ENCODE assay signal across 26 cellular contexts in the genomic region with DNA sequence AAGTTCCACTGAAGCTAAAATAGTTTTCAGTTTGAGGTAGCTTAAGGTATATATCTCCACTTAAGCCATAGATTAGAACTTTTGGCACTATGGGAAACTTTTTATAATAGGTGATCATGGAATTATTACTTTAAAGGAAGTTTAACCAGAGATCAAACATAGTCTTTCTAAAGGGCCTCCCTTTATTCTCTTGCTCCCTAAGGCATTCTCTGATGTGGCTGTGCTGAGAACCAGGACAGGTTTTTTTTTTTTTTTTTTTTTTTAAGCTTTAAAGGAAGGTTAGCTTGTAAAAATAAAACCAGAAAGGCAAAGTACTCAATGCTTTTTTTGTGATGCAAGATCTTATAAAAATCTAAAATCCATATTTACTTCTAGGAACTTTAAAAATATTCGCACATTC. TPM values are rescaled to one million over a fixed set of nuclear protein-coding genes. Genes with fewer than 3 reads are reported as not detected.
DNase-seq lines count a peak whose midpoint lies in the region; ATAC-seq and TF ChIP-seq lines count a peak whose summit lies in the region.
"Had no signal": no experiment of that assay in that cellular context is flagged by ENCODE, and none has a peak within 500 bp of the region (broad histone marks: within the 10 kb centered on the region; RNA-seq: fewer than 3 reads in every experiment).

No MANE protein-coding gene starts in this region.

- intact Hi-C loops in A673 (cut with micrococcal nuclease; ENCODE audit: unreplicated experiment) (no loop called here), OCI-LY7 (cut with micrococcal nuclease; ENCODE audit: unreplicated experiment) (loop anchor here (10.0 kb wide), 1 partner anchor 200 kb away; the partner anchor contains the start of gene UCP2), esophagus squamous epithelium (cut with DNase I) (no loop called here)

- no peak for DNase-seq in A673 (ENCODE audit: low spot score)
- no peak for DNase-seq in DND-41
- no peak for DNase-seq in OCI-LY7 (ENCODE audit: low spot score)
- no peak for DNase-seq in NCI-H1105 (lab: John Stamatoyannopoulos, UW)
- no peak for DNase-seq in NCI-H2081 treated with DMSO at 0.1 percent for 48 hours (lab: John Stamatoyannopoulos, UW)
- DNase-seq in esophagus squamous epithelium (lab: John Stamatoyannopoulos, UW) = no peak
- DNase-seq: activated CD4-positive, alpha-beta T cell treated with anti-CD3 and anti-CD28 coated beads, Interleukin-2, amount 10 ng/mL, durations not matched to agents 7 days and 5 days; cortex of kidney; effector memory CD8-positive, alpha-beta T cell; foreskin melanocyte; HCEC 1CT; left colon; MG63; NCI-H2029; right cardiac atrium; stimulated activated CD4-positive, alpha-beta T cell treated with anti-CD3 and anti-CD28 coated beads, Interleukin-4, amount 100 ng/mL, for 24 hours; T-helper 9 cell had no signal

- H3K36me3 ChIP-seq in A673 (ENCODE audit: insufficient read depth, low read length, poor library complexity, severe bottlenecking) (no peaks in the 10 kb centered on the region), DND-41 (ENCODE audit: insufficient read depth, low read length) (no peaks in the 10 kb centered on the region), OCI-LY7 (ENCODE audit: insufficient read depth, low read length) (no peaks in the 10 kb centered on the region), iPS-20b (ENCODE audit: insufficient read depth, low read depth, low read length) (no peaks in the 10 kb centered on the region), esophagus squamous epithelium (no peaks in the 10 kb centered on the region)
- H3K36me3 ChIP-seq: ascending aorta, esophagus muscularis mucosa, MG63, suprapubic skin had no signal

- CTCF ChIA-PET in A673 (lab: Charles Lee) = no interaction called here
- CTCF ChIA-PET in OCI-LY7 (lab: Charles Lee; ENCODE audit: unreplicated experiment) = interaction anchor here (0.6 kb wide), 1 partner anchor 24 kb away, joined by 3 read pairs; the partner anchor contains the start of gene RAB6A

- H3K27me3 ChIP-seq in A673 (replicated peaks; ENCODE audit: insufficient read depth, low read depth, low read length, poor library complexity) (no peaks in the 10 kb centered on the region), DND-41 (ENCODE audit: insufficient read depth, low read length, poor library complexity) (no peaks in the 10 kb centered on the region), iPS-20b (ENCODE audit: insufficient read depth, low read length) (no peaks in the 10 kb centered on the region), esophagus squamous epithelium (no peaks in the 10 kb centered on the region)
- H3K27me3 ChIP-seq: ascending aorta, esophagus muscularis mucosa, MG63, suprapubic skin had no signal

- H3K4me3 ChIP-seq in A673 (ENCODE audit: low read depth, low read length, poor library complexity, severe bottlenecking) = no peak overlapping the region
- no peak overlapping the region for H3K4me3 ChIP-seq in DND-41 (ENCODE audit: low read depth in 1 of 2, low read length in 2 of 2)
- no peak overlapping the region for H3K4me3 ChIP-seq in OCI-LY7 (ENCODE audit: low read depth, low read length, poor library complexity, severe bottlenecking)
- H3K4me3 ChIP-seq in iPS-20b (ENCODE audit: low read length) = no peak overlapping the region
- no peak overlapping the region for H3K4me3 ChIP-seq in esophagus squamous epithelium
- H3K4me3 ChIP-seq: ascending aorta, esophagus muscularis mucosa, GM12878, MG63, suprapubic skin had no signal

- peak overlapping the region; percentile 65 for H3K27ac ChIP-seq in A673 (ENCODE audit: low read depth, low read length, poor library complexity, severe bottlenecking)
- peak overlapping the region; percentile 38; the same call in 1 of the 2 replicates for H3K27ac ChIP-seq in DND-41 (ENCODE audit: low read length)
- H3K27ac ChIP-seq in OCI-LY7 (ENCODE audit: low read depth, low read length, poor library complexity, severe bottlenecking) = peak overlapping the region; percentile 32
- H3K27ac ChIP-seq in iPS-20b (ENCODE audit: low read length) = peak overlapping the region; percentile 18
- H3K27ac ChIP-seq in esophagus squamous epithelium = peak overlapping the region in 1 of 4 donors; percentile 25
- H3K27ac ChIP-seq: ascending aorta, C4-2B, esophagus muscularis mucosa, suprapubic skin had no signal

- no peak for TF ChIP-seq POLR2A in esophagus squamous epithelium (IDR thresholded peaks at IDR 0.05)

- H3K4me2 ChIP-seq in DND-41 (ENCODE audit: insufficient read depth, low read length) = no peak overlapping the region
- peak overlapping the region; percentile 27; the same call in 1 of the 2 replicates for H3K4me2 ChIP-seq in OCI-LY7 (ENCODE audit: low read length)

- 66 to 70% methylated on average over 1 of the region's 1 CpG for WGBS in esophagus squamous epithelium, 2 donors

- no TSS peak for BruUV-seq in A673 (replicated peaks; lab: Mats Ljungman, UMichigan)
- no TSS peak for BruUV-seq in OCI-LY7 (replicated peaks; lab: Mats Ljungman, UMichigan)

- H3K9ac ChIP-seq in DND-41 (ENCODE audit: low read depth, low read length) (peak overlapping the region; percentile 11; the same call in 1 of the 2 replicates), iPS-20b (ENCODE audit: low read depth, low read length) (no peak overlapping the region)

- POLR2A ChIA-PET in A673 (lab: Charles Lee; ENCODE audit: low non-redundant PET) (interaction anchor here (0.7 to 0.8 kb wide), 2 partner anchors 191 to 457 kb away, joined by 3 to 11 read pairs; no protein-coding TSS in a partner anchor), OCI-LY7 (lab: Charles Lee) (interaction anchor here (0.6 to 1.5 kb wide), 10 partner anchors 12 to 1532 kb away, joined by 3 to 9 read pairs (median 4); partner anchors contain the start of gene FAM168A)

- H3K79me2 ChIP-seq in DND-41 (ENCODE audit: insufficient read depth, low read length) (peaks cover 30% of the 10 kb centered on the region), OCI-LY7 (ENCODE audit: insufficient read depth, low read depth, low read length) (peaks cover 17% of the 10 kb centered on the region)

- H3K9me3 ChIP-seq in A673 (ENCODE audit: low read depth, low read length, poor library complexity, severe bottlenecking) = no peaks in the 10 kb centered on the region
- H3K9me3 ChIP-seq in DND-41 (ENCODE audit: insufficient read depth, low read length, severe bottlenecking) = no peaks in the 10 kb centered on the region
- H3K9me3 ChIP-seq in OCI-LY7 (ENCODE audit: low read length) = no peaks in the 10 kb centered on the region
- no peaks in the 10 kb centered on the region for H3K9me3 ChIP-seq in iPS-20b (ENCODE audit: insufficient read depth, low read depth, low read length)
- H3K9me3 ChIP-seq in esophagus squamous epithelium = no peaks in the 10 kb centered on the region
- H3K9me3 ChIP-seq: ascending aorta, esophagus muscularis mucosa, MG63, suprapubic skin had no signal

- H3K9me2 ChIP-seq in OCI-LY7 (ENCODE audit: insufficient read depth, low read length) = no peaks in the 10 kb centered on the region

- H2AFZ ChIP-seq in DND-41 (ENCODE audit: low read depth, low read length) (no peak overlapping the region), OCI-LY7 (ENCODE audit: low read length) (no peak overlapping the region)

- no peak for ATAC-seq in DND-41 (ENCODE audit: insufficient read depth, low read depth)
- ATAC-seq in HG03432 (IDR thresholded peaks at IDR 0.05; ENCODE audit: unreplicated experiment) = no peak
- ATAC-seq: effector memory CD8-positive, alpha-beta T cell; GM12878; left colon; right cardiac atrium; Right ventricle myocardium inferior; stimulated activated memory B cell treated with anti-CD40 and anti-IgM and Interleukin-4, amounts not matched to agents 10 μg/mL and 1 μg/mL and 100 μg/mL, for 72 hours had no signal

- TF ChIP-seq CTCF in A673 (conservative IDR thresholded peaks at IDR 0.05; ENCODE audit: low read depth, low read length) = no peak
- TF ChIP-seq CTCF in DND-41 (IDR thresholded peaks at IDR 0.05; ENCODE audit: borderline replicate concordance, extremely low read depth, low read length, poor library complexity, severe bottlenecking) = no peak
- no peak for TF ChIP-seq CTCF in OCI-LY7 (conservative IDR thresholded peaks at IDR 0.05; ENCODE audit: low read length)
- no peak for TF ChIP-seq CTCF in esophagus squamous epithelium (IDR thresholded peaks at IDR 0.05)

- H3K4me1 ChIP-seq in A673 (ENCODE audit: insufficient read depth, low read length, poor library complexity, severe bottlenecking) (peaks cover 29% of the 10 kb centered on the region), DND-41 (ENCODE audit: insufficient read depth, low read length) (peaks cover 60% of the 10 kb centered on the region), OCI-LY7 (ENCODE audit: insufficient read depth, low read length, poor library complexity, severe bottlenecking) (peaks cover 42% of the 10 kb centered on the region), iPS-20b (ENCODE audit: insufficient read depth, low read length) (peaks cover 6% of the 10 kb centered on the region; the same call in 1 of the 2 replicates), esophagus squamous epithelium (peaks cover 6 to 50% (median 20%) of the 10 kb centered on the region in 3 donors)

- H4K20me1 ChIP-seq in DND-41 (ENCODE audit: insufficient read depth, low read length) (no peaks in the 10 kb centered on the region), OCI-LY7 (ENCODE audit: insufficient read depth, low read length) (no peaks in the 10 kb centered on the region)

RNA-seq across cellular contexts. Expression of gene MRPL48, which starts 2.9 kb away (rescaled TPM):
- total RNA-seq in A673 (2021) (87.4 and 92.6 TPM in 2 replicates), OCI-LY7 (2022) (63.9 and 64.4 TPM in 2 replicates), esophagus squamous epithelium (10 to 100 TPM in 3 of 4 donors, 1 to 10 TPM in 1; 9.2 to 23.5 (median 18.8) TPM)
- 167 and 180 TPM in 2 replicates for total RNA-seq in OCI-LY7 (2014; rRNA removed; shearing (Covaris generic))
- total RNA-seq: ascending aorta had no signal

RNA-seq across cellular contexts. Expression of gene RAB6A, which starts 23.9 kb away (rescaled TPM):
- total RNA-seq in A673 (2021) = 104 and 105 TPM in 2 replicates
- total RNA-seq in OCI-LY7 (2014; rRNA removed; shearing (Covaris generic)) = 45.3 and 46.5 TPM in 2 replicates
- total RNA-seq in OCI-LY7 (2022) = 70.4 and 72.9 TPM in 2 replicates
- 100 to 1,000 TPM; 115 to 234 (median 161) TPM for total RNA-seq in esophagus squamous epithelium
